In genomic region chr3:136078421-136079364, GRCh38 we compare ENCODE assay signal across 8 cellular contexts.
DNase-seq lines count a peak whose midpoint lies in the region; ATAC-seq and TF ChIP-seq lines count a peak whose summit lies in the region.

No MANE protein-coding gene starts in this region.

- peaks cover 4% of the 10 kb centered on the region for H3K36me3 ChIP-seq in neural cell (ENCODE audit: insufficient read depth, low read length)

- peak; percentile 48 for TF ChIP-seq CTCF in GM12872 (IDR thresholded peaks at IDR 0.05; ENCODE audit: insufficient read depth, low read depth, low read length)
- peak; percentile 58 for TF ChIP-seq CTCF in neural cell (IDR thresholded peaks at IDR 0.05; ENCODE audit: poor library complexity, severe bottlenecking)

- H3K27ac Mint-ChIP-seq in activated naive CD4-positive, alpha-beta T cell treated with anti-CD3 and anti-CD28 coated beads, Interleukin-2, amount 50 U/mL, for 72 hours: no peak overlapping the region
- no peak overlapping the region for H3K27ac Mint-ChIP-seq in effector memory CD8-positive, alpha-beta T cell

- no peak for TF ChIP-seq EP300 in neural cell (conservative IDR thresholded peaks at IDR 0.05; ENCODE audit: poor library complexity, severe bottlenecking)

- no peak overlapping the region for H3K9ac ChIP-seq in neural cell (ENCODE audit: low read length)

- peaks cover 0 to 3% of the 10 kb centered on the region in 2 donors for H3K36me3 Mint-ChIP-seq in activated naive CD4-positive, alpha-beta T cell treated with anti-CD3 and anti-CD28 coated beads, Interleukin-2, amount 50 U/mL, for 72 hours
- no peaks in the 10 kb centered on the region for H3K36me3 Mint-ChIP-seq in effector memory CD8-positive, alpha-beta T cell (ENCODE audit: insufficient read depth)

- no peak overlapping the region for H3K4me3 Mint-ChIP-seq in effector memory CD8-positive, alpha-beta T cell

- no peak overlapping the region for H2AFZ ChIP-seq in neural cell (ENCODE audit: low read depth, low read length)

- H3K9me3 ChIP-seq in neural cell (ENCODE audit: low read length): no peaks in the 10 kb centered on the region

- no peaks in the 10 kb centered on the region for H3K4me1 Mint-ChIP-seq in effector memory CD8-positive, alpha-beta T cell (ENCODE audit: low read depth in 2 of 2)

- in situ Hi-C loops in ACHN (cut with HindIII; ENCODE audit: low pct_ligation_motif_present, low pct_unique_long_range_greater_than_20kb, low sequenced_read_pairs): no loop called here

- no peaks in the 10 kb centered on the region for H3F3A ChIP-seq in neural cell (ENCODE audit: insufficient read depth, low read length, poor library complexity, severe bottlenecking)

- no peaks in the 10 kb centered on the region for H4K20me1 ChIP-seq in neural cell (ENCODE audit: insufficient read depth)

- H3K27ac ChIP-seq in cingulate gyrus (ENCODE audit: low read depth, low read length) (peak overlapping the region; percentile 14), neural cell (ENCODE audit: low read length) (no peak overlapping the region)

- no peak overlapping the region for H3K4me2 ChIP-seq in neural cell (ENCODE audit: low read length)

- no peaks in the 10 kb centered on the region for H3K27me3 ChIP-seq in neural cell (ENCODE audit: insufficient read depth, low read depth, low read length)

- H3K79me2 ChIP-seq in neural cell (replicated peaks; ENCODE audit: insufficient read depth, low read length): no peaks in the 10 kb centered on the region

- DNase-seq in ACHN (peak; percentile 42), NCI-H526 (lab: John Stamatoyannopoulos, UW) (peak; percentile 27 to 75)
- no peak for DNase-seq in activated naive CD4-positive, alpha-beta T cell treated with anti-CD3 and anti-CD28 coated beads, Interleukin-2, amount 50 U/mL, for 72 hours (ENCODE audit: low spot score in 2 of 2)
- no peak for DNase-seq in effector memory CD8-positive, alpha-beta T cell

- H3K4me3 ChIP-seq in neural cell (ENCODE audit: low read length): no peak overlapping the region

- no peaks in the 10 kb centered on the region for H3K27me3 Mint-ChIP-seq in effector memory CD8-positive, alpha-beta T cell

- H3K9me2 ChIP-seq in neural cell (ENCODE audit: insufficient read depth, low read length): no peaks in the 10 kb centered on the region

- ATAC-seq in activated naive CD4-positive, alpha-beta T cell treated with anti-CD3 and anti-CD28 coated beads, Interleukin-2, amount 50 U/mL, for 72 hours: no peak
- no peak for ATAC-seq in GM18511 (IDR thresholded peaks at IDR 0.05; ENCODE audit: unreplicated experiment)
- ATAC-seq in effector memory CD8-positive, alpha-beta T cell (replicated peaks): no peak

- no peaks in the 10 kb centered on the region for H3K9me3 Mint-ChIP-seq in activated naive CD4-positive, alpha-beta T cell treated with anti-CD3 and anti-CD28 coated beads, Interleukin-2, amount 50 U/mL, for 72 hours
- H3K9me3 Mint-ChIP-seq in effector memory CD8-positive, alpha-beta T cell: no peaks in the 10 kb centered on the region

- peak; percentile 48 for TF ChIP-seq RAD21 in neural cell (conservative IDR thresholded peaks at IDR 0.05)

TF ChIP-seq in neural cell, 6 proteins besides CTCF, POLR2A, EP300 and RAD21:
- TF ChIP-seq SMC3 (conservative IDR thresholded peaks at IDR 0.05; ENCODE audit: poor library complexity): peak; percentile 33
- no peak for TF ChIP-seq EZH2 (IDR thresholded peaks at IDR 0.05; ENCODE audit: borderline replicate concordance, insufficient read depth, low read length, poor library complexity, severe bottlenecking)

Comparison
In these comparisons a context has a peak if more than half of its experiments do, and no peak if none do; other contexts are left out.
1. DNase-seq: peak in ACHN (single experiment) and NCI-H526 (2 of 2); none in activated naive CD4-positive, alpha-beta T cell treated with anti-CD3 and anti-CD28 coated beads, Interleukin-2, amount 50 U/mL, for 72 hours (0 of 2) and effector memory CD8-positive, alpha-beta T cell (0 of 3).